Comparison of ENCODE assay signal across 21 cellular contexts in the genomic region with DNA sequence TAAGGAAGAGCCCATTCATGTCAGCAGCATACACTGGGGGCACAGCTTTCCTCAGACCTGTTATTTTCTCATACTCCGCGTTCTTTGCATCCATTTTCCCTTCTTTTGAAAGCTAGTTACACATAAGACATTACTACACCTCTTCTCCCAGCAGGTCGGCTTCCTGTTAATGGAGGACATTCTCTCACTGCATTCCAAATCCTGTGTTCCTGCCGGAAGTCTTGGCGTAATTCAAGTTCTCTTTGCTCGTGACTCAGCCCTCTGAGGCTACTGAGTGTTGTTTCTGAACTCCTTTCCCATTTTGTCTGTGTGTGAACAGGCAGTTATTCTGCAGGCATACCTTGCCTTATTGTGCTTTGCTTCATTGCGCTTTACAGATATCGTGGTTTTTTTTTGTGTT.
DNase-seq lines count a peak whose midpoint lies in the region; ATAC-seq and TF ChIP-seq lines count a peak whose summit lies in the region.
"Had no signal": no experiment of that assay in that cellular context is flagged by ENCODE, and none has a peak within 500 bp of the region (broad histone marks: within the 10 kb centered on the region; RNA-seq: fewer than 3 reads in every experiment).

No MANE protein-coding gene starts in this region.

- H3K4me3 Mint-ChIP-seq in activated T-cell treated with anti-CD3 and anti-CD28 coated beads, Interleukin-2, amount 50 U/mL, for 4 hours: no peak overlapping the region
- H3K4me3 Mint-ChIP-seq: CD14-positive monocyte; naive thymus-derived CD8-positive, alpha-beta T cell had no signal

- H3K4me1 Mint-ChIP-seq in activated T-cell treated with anti-CD3 and anti-CD28 coated beads, Interleukin-2, amount 50 U/mL, for 4 hours (ENCODE audit: low read depth): no peaks in the 10 kb centered on the region
- H3K4me1 Mint-ChIP-seq: CD14-positive monocyte; naive thymus-derived CD8-positive, alpha-beta T cell had no signal

- TF ChIP-seq CTCF in A673 (conservative IDR thresholded peaks at IDR 0.05; ENCODE audit: low read depth, low read length) (no peak), choroid plexus epithelial cell (conservative IDR thresholded peaks at IDR 0.05; ENCODE audit: low read depth, low read length) (no peak)

- peak overlapping the region; percentile 60 for H3K27ac ChIP-seq in A673 (ENCODE audit: low read depth, low read length, poor library complexity, severe bottlenecking)
- H3K27ac ChIP-seq: body of pancreas, psoas muscle, upper lobe of right lung had no signal

- intact Hi-C loops in A673 (cut with micrococcal nuclease; ENCODE audit: unreplicated experiment): no loop called here

- peaks cover 25% of the 10 kb centered on the region for H3K4me1 ChIP-seq in A673 (ENCODE audit: insufficient read depth, low read length, poor library complexity, severe bottlenecking)
- H3K4me1 ChIP-seq: body of pancreas, psoas muscle, upper lobe of right lung had no signal

- CTCF ChIA-PET in A673 (lab: Charles Lee): no interaction called here

- no peak overlapping the region for H3K4me3 ChIP-seq in A673 (ENCODE audit: low read depth, low read length, poor library complexity, severe bottlenecking)
- no peak overlapping the region for H3K4me3 ChIP-seq in MG63
- H3K4me3 ChIP-seq in choroid plexus epithelial cell (ENCODE audit: low read depth, low read length): no peak overlapping the region
- H3K4me3 ChIP-seq: body of pancreas, lung, psoas muscle, upper lobe of right lung had no signal

- DNase-seq in A673 (ENCODE audit: low spot score): peak; percentile 95
- DNase-seq in MG63: peak; percentile 26
- DNase-seq in choroid plexus epithelial cell (ENCODE audit: low read depth): peak; percentile 88
- DNase-seq in iPS-NIHi11 (ENCODE audit: low spot score): peak; percentile 24
- no peak for DNase-seq in activated T-cell treated with anti-CD3 and anti-CD28 coated beads, Interleukin-2, amount 50 U/mL, for 4 hours
- DNase-seq in G401 (ENCODE audit: low spot score): no peak
- DNase-seq: activated CD4-positive, alpha-beta T cell treated with anti-CD3 and anti-CD28 coated beads for 1 hour; activated effector memory CD4-positive, alpha-beta T cell treated with anti-CD3 and anti-CD28 coated beads, Interleukin-2, amount 50 U/mL, for 16 hours; body of pancreas; Karpas-422; naive thymus-derived CD8-positive, alpha-beta T cell; NCI-H187 treated with DMSO at 0.1 percent for 48 hours; psoas muscle; SIG-M5; stimulated activated naive CD8-positive, alpha-beta T cell treated with anti-CD3 and anti-CD28 coated beads, Interleukin-15, Interleukin-2, amounts not matched to agents 100 U/mL and 50 U/mL, for 24 hours; T-helper 2 cell; upper lobe of right lung had no signal

- H3K9me3 Mint-ChIP-seq in activated T-cell treated with anti-CD3 and anti-CD28 coated beads, Interleukin-2, amount 50 U/mL, for 4 hours: no peaks in the 10 kb centered on the region

- H3K36me3 ChIP-seq in A673 (ENCODE audit: insufficient read depth, low read length, poor library complexity, severe bottlenecking) (no peaks in the 10 kb centered on the region), MG63 (no peaks in the 10 kb centered on the region)
- H3K36me3 ChIP-seq: upper lobe of right lung had no signal

- POLR2A ChIA-PET in A673 (lab: Charles Lee; ENCODE audit: low non-redundant PET): no interaction called here

- H3K27me3 Mint-ChIP-seq in activated T-cell treated with anti-CD3 and anti-CD28 coated beads, Interleukin-2, amount 50 U/mL, for 4 hours (ENCODE audit: low read depth): no peaks in the 10 kb centered on the region
- H3K27me3 Mint-ChIP-seq: naive thymus-derived CD8-positive, alpha-beta T cell had no signal

- H3K9me3 ChIP-seq in A673 (ENCODE audit: low read depth, low read length, poor library complexity, severe bottlenecking): no peaks in the 10 kb centered on the region
- no peaks in the 10 kb centered on the region; the same call in 1 of the 2 replicates for H3K9me3 ChIP-seq in MG63
- H3K9me3 ChIP-seq: body of pancreas, upper lobe of right lung had no signal

- H3K27me3 ChIP-seq in A673 (replicated peaks; ENCODE audit: insufficient read depth, low read depth, low read length, poor library complexity) (no peaks in the 10 kb centered on the region), MG63 (no peaks in the 10 kb centered on the region; the same call in 1 of the 2 replicates)
- H3K27me3 ChIP-seq: body of pancreas, upper lobe of right lung had no signal

- no peak for ATAC-seq in HG02610 (IDR thresholded peaks at IDR 0.05; ENCODE audit: unreplicated experiment)
- ATAC-seq in activated T-cell treated with anti-CD3 and anti-CD28 coated beads, Interleukin-2, amount 50 U/mL, for 4 hours: no peak
- ATAC-seq in HG02885 (IDR thresholded peaks at IDR 0.05; ENCODE audit: poor library complexity, unreplicated experiment): no peak
- ATAC-seq: body of pancreas; naive thymus-derived CD8-positive, alpha-beta T cell; psoas muscle; stimulated activated naive CD8-positive, alpha-beta T cell treated with anti-CD3 and anti-CD28 coated beads, Interleukin-15, Interleukin-2, amounts not matched to agents 100 U/mL and 50 U/mL, for 24 hours; upper lobe of right lung had no signal

- in situ Hi-C loops in G401 (cut with HindIII; ENCODE audit: low sequenced_read_pairs): no loop called here

- H3K36me3 Mint-ChIP-seq in activated T-cell treated with anti-CD3 and anti-CD28 coated beads, Interleukin-2, amount 50 U/mL, for 4 hours (ENCODE audit: insufficient read depth): peaks cover 8% of the 10 kb centered on the region

- BruUV-seq in A673 (replicated peaks; lab: Mats Ljungman, UMichigan): no TSS peak

Comparison
In these comparisons a context has a peak if more than half of its experiments do, and no peak if none do; other contexts are left out.
1. DNase-seq: peak in A673 (single experiment), MG63 (single experiment), choroid plexus epithelial cell (single experiment) and iPS-NIHi11 (single experiment); none in activated T-cell treated with anti-CD3 and anti-CD28 coated beads, Interleukin-2, amount 50 U/mL, for 4 hours (single experiment) and G401 (single experiment).